Comparison of ENCODE assay signal across 13 cellular contexts in the genomic region with DNA sequence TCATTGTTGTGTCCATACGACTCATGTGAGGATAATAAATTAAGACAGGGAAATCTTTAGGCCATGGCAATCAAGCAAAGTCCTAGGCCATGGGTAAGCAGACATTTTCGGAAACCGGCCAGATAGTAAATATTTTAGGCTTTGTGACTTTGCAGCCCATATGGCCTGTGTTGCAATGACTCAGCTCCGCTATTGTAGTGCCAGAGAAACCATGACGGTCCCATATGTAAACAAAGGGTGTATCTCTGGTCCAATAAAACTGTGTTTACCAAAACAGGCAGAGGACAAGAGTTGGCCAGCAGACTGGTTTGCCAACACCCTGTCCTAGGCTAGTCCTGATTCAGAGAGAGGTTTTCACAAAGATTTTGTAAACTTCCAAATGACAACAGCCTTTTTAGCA. TPM values are rescaled to one million over a fixed set of nuclear protein-coding genes. Genes with fewer than 3 reads are reported as not detected.
DNase-seq lines count a peak whose midpoint lies in the region; ATAC-seq and TF ChIP-seq lines count a peak whose summit lies in the region.
"Had no signal": no experiment of that assay in that cellular context is flagged by ENCODE, and none has a peak within 500 bp of the region (broad histone marks: within the 10 kb centered on the region; RNA-seq: fewer than 3 reads in every experiment).

No MANE protein-coding gene starts in this region.

- H3K27ac ChIP-seq in fibroblast of lung (ENCODE audit: insufficient read depth, low read length) (peak overlapping the region; percentile 40), sigmoid colon (peak overlapping the region in 3 of 4 donors; percentile 96 to 99 (median 98))
- H3K27ac ChIP-seq: SJCRH30 had no signal

- H3K4me1 ChIP-seq in fibroblast of lung (ENCODE audit: control insufficient read depth, extremely low read depth, insufficient read depth, low read length) (peaks cover 17% of the 10 kb centered on the region), sigmoid colon (peaks cover 0 to 71% (median 64%) of the 10 kb centered on the region in 4 donors)

- no peaks in the 10 kb centered on the region for H3K36me3 Mint-ChIP-seq in activated CD4-positive, alpha-beta T cell treated with anti-CD3 and anti-CD28 coated beads for 36 hours (ENCODE audit: low read depth)

- H3K4me3 Mint-ChIP-seq in stimulated activated naive CD8-positive, alpha-beta T cell treated with anti-CD3 and anti-CD28 coated beads, Interleukin-15, amount 100 ng/mL, for 72 hours: no peak overlapping the region
- H3K4me3 Mint-ChIP-seq in activated CD4-positive, alpha-beta T cell treated with anti-CD3 and anti-CD28 coated beads for 36 hours: no peak overlapping the region

- DNase-seq in DMS153 treated with DMSO at 0.1 percent for 48 hours (lab: John Stamatoyannopoulos, UW; ENCODE audit: unreplicated experiment) (peak; percentile 18), NCI-H446 treated with DMSO at 0.1 percent for 48 hours (lab: John Stamatoyannopoulos, UW) (peak; percentile 61), fibroblast of lung (ENCODE audit: low read depth in 2 of 2) (peak; percentile 63 to 85), sigmoid colon (no peak), NOMO-1 treated with DMSO at 0.1 percent for 48 hours (lab: John Stamatoyannopoulos, UW; ENCODE audit: unreplicated experiment) (no peak)
- no peak for DNase-seq in stimulated activated naive CD8-positive, alpha-beta T cell treated with anti-CD3 and anti-CD28 coated beads, Interleukin-15, amount 100 ng/mL, for 72 hours
- DNase-seq in activated CD4-positive, alpha-beta T cell treated with anti-CD3 and anti-CD28 coated beads for 36 hours: no peak
- DNase-seq: activated CD4-positive, alpha-beta T cell treated with anti-CD3 and anti-CD28 coated beads for 4 hours; activated effector memory CD4-positive, alpha-beta T cell treated with anti-CD3 and anti-CD28 coated beads, Interleukin-2, amount 50 U/mL, for 16 hours; midbrain; NCI-H2227 treated with DMSO at 0.1 percent for 48 hours; SJCRH30 had no signal

- peaks cover 44% of the 10 kb centered on the region for H3K27me3 Mint-ChIP-seq in stimulated activated naive CD8-positive, alpha-beta T cell treated with anti-CD3 and anti-CD28 coated beads, Interleukin-15, amount 100 ng/mL, for 72 hours
- peaks cover 16% of the 10 kb centered on the region for H3K27me3 Mint-ChIP-seq in activated CD4-positive, alpha-beta T cell treated with anti-CD3 and anti-CD28 coated beads for 36 hours

- H3K9ac ChIP-seq in fibroblast of lung (ENCODE audit: insufficient read depth, low read length): no peak overlapping the region

- H3K4me1 Mint-ChIP-seq in stimulated activated naive CD8-positive, alpha-beta T cell treated with anti-CD3 and anti-CD28 coated beads, Interleukin-15, amount 100 ng/mL, for 72 hours: peaks cover 6% of the 10 kb centered on the region
- H3K4me1 Mint-ChIP-seq in activated CD4-positive, alpha-beta T cell treated with anti-CD3 and anti-CD28 coated beads for 36 hours: peaks cover 2% of the 10 kb centered on the region

- no peak overlapping the region for H2AFZ ChIP-seq in fibroblast of lung (ENCODE audit: low read length)

- no peaks in the 10 kb centered on the region for H3K27me3 ChIP-seq in fibroblast of lung (ENCODE audit: control insufficient read depth, insufficient read depth, low read length)
- H3K27me3 ChIP-seq in sigmoid colon: no peaks in the 10 kb centered on the region
- H3K27me3 ChIP-seq: SJCRH30 had no signal

- POLR2A ChIA-PET in activated CD4-positive, alpha-beta T cell treated with anti-CD3 and anti-CD28 coated beads for 36 hours (lab: Charles Lee): no interaction called here

- no peak for ATAC-seq in stimulated activated naive CD8-positive, alpha-beta T cell treated with anti-CD3 and anti-CD28 coated beads, Interleukin-15, amount 100 ng/mL, for 72 hours
- no peak for ATAC-seq in activated CD4-positive, alpha-beta T cell treated with anti-CD3 and anti-CD28 coated beads for 36 hours
- ATAC-seq in GM18502 (IDR thresholded peaks at IDR 0.05; ENCODE audit: poor library complexity, unreplicated experiment): no peak

- CTCF ChIA-PET in activated CD4-positive, alpha-beta T cell treated with anti-CD3 and anti-CD28 coated beads for 36 hours (lab: Charles Lee): interaction anchor here (0.8 to 2.2 kb wide), 3 partner anchors 12 to 113 kb away, joined by 3 to 17 read pairs (median 5); no protein-coding TSS in a partner anchor

- H3K9me3 ChIP-seq in fibroblast of lung (ENCODE audit: control insufficient read depth, insufficient read depth, low read depth, low read length) (no peaks in the 10 kb centered on the region), sigmoid colon (no peaks in the 10 kb centered on the region)

- H3K4me3 ChIP-seq in fibroblast of lung (replicated peaks in 1 of 4; ENCODE audit: control extremely low read depth in 1 of 4, insufficient read depth in 1 of 4, low read depth in 3 of 4, low read length in 4 of 4): no peak overlapping the region
- H3K4me3 ChIP-seq in sigmoid colon: no peak overlapping the region
- H3K4me3 ChIP-seq: SJCRH30 had no signal

- H3K36me3 ChIP-seq in fibroblast of lung (ENCODE audit: control insufficient read depth, insufficient read depth, low read length) (peaks cover 4% of the 10 kb centered on the region), sigmoid colon (no peaks in the 10 kb centered on the region)

- no peak for TF ChIP-seq CTCF in fibroblast of lung (conservative IDR thresholded peaks at IDR 0.05 in 1 of 2, IDR thresholded peaks at IDR 0.05 in 1 of 2; ENCODE audit: low read depth in 1 of 2, low read length in 2 of 2)
- no peak for TF ChIP-seq CTCF in sigmoid colon (IDR thresholded peaks at IDR 0.05)

- H3K27ac Mint-ChIP-seq in stimulated activated naive CD8-positive, alpha-beta T cell treated with anti-CD3 and anti-CD28 coated beads, Interleukin-15, amount 100 ng/mL, for 72 hours: no peak overlapping the region
- H3K27ac Mint-ChIP-seq in activated CD4-positive, alpha-beta T cell treated with anti-CD3 and anti-CD28 coated beads for 36 hours: no peak overlapping the region

- intact Hi-C loops in sigmoid colon (cut with DNase I): no loop called here
- intact Hi-C loops in activated CD4-positive, alpha-beta T cell treated with anti-CD3 and anti-CD28 coated beads for 36 hours (cut with DNase I, micrococcal nuclease): no loop called here

- H3K4me2 ChIP-seq in fibroblast of lung (ENCODE audit: extremely low read depth, insufficient read depth, low read length): peak overlapping the region; percentile 28

- no peak for TF ChIP-seq EP300 in sigmoid colon (IDR thresholded peaks at IDR 0.05)

- peaks cover 88% of the 10 kb centered on the region for H3K79me2 ChIP-seq in fibroblast of lung (ENCODE audit: control insufficient read depth, insufficient read depth, low read length)

- TF ChIP-seq POLR2A in sigmoid colon (IDR thresholded peaks at IDR 0.05): no peak

- H3K9me3 Mint-ChIP-seq in stimulated activated naive CD8-positive, alpha-beta T cell treated with anti-CD3 and anti-CD28 coated beads, Interleukin-15, amount 100 ng/mL, for 72 hours: no peaks in the 10 kb centered on the region
- no peaks in the 10 kb centered on the region for H3K9me3 Mint-ChIP-seq in activated CD4-positive, alpha-beta T cell treated with anti-CD3 and anti-CD28 coated beads for 36 hours (ENCODE audit: low read depth)

- H4K20me1 ChIP-seq in fibroblast of lung (ENCODE audit: control insufficient read depth, extremely low read depth, insufficient read depth, low read length): no peaks in the 10 kb centered on the region

- WGBS in sigmoid colon, 2 donors: 11 to 62% methylated on average over 5 of the region's 5 CpGs

RNA-seq across cellular contexts. Expression of a gene that starts 5.0 kb away (rescaled TPM):
- total RNA-seq in fibroblast of lung (270 and 296 TPM in 2 replicates), sigmoid colon (100 to 1,000 TPM; 120 to 189 (median 134) TPM)
- polyA plus RNA-seq in fibroblast of lung (272 and 402 TPM in 2 replicates), sigmoid colon (10 to 100 TPM; 24.7 to 49.5 (median 46.2) TPM)
- 154 and 275 TPM in 2 replicates for polyA plus RNA-seq in fibroblast of lung (2012)
- 238 and 250 TPM in 2 replicates for polyA minus RNA-seq in fibroblast of lung (ENCODE audit: low replicate concordance)
- total RNA-seq in activated CD4-positive, alpha-beta T cell treated with anti-CD3 and anti-CD28 coated beads for 36 hours: under 1 TPM; 0.26 to 0.32 TPM

RNA-seq across cellular contexts. Expression of a gene that starts 16.0 kb away (rescaled TPM):
- total RNA-seq in fibroblast of lung (1.0 and 2.3 TPM in 2 replicates), sigmoid colon (1 to 10 TPM; 1.5 to 4.1 (median 2.9) TPM)
- polyA plus RNA-seq in fibroblast of lung (1.9 and 2.3 TPM in 2 replicates), sigmoid colon (1 to 10 TPM in 1 of 3 donors, under 1 TPM in 2; 0.60 to 3.2 (median 0.92) TPM)
- 0.91 and 1.0 TPM in 2 replicates for polyA plus RNA-seq in fibroblast of lung (2012)
- polyA minus RNA-seq in fibroblast of lung (ENCODE audit: low replicate concordance): 1.3 TPM in 1 of 2 replicates, not detected in the other
- total RNA-seq in activated CD4-positive, alpha-beta T cell treated with anti-CD3 and anti-CD28 coated beads for 36 hours: 1 to 10 TPM; 1.5 to 1.8 TPM

Comparison
In these comparisons a context has a peak if more than half of its experiments do, and no peak if none do; other contexts are left out.
1. DNase-seq: peak in DMS153 treated with DMSO at 0.1 percent for 48 hours (single experiment), NCI-H446 treated with DMSO at 0.1 percent for 48 hours (single experiment) and fibroblast of lung (2 of 2); none in sigmoid colon (single experiment), stimulated activated naive CD8-positive, alpha-beta T cell treated with anti-CD3 and anti-CD28 coated beads, Interleukin-15, amount 100 ng/mL, for 72 hours (0 of 2), NOMO-1 treated with DMSO at 0.1 percent for 48 hours (single experiment) and activated CD4-positive, alpha-beta T cell treated with anti-CD3 and anti-CD28 coated beads for 36 hours (single experiment).
2. RNA of a gene that starts 5.0 kb away (total RNA-seq): 270 to 296 TPM in fibroblast of lung and 120 to 189 TPM in sigmoid colon; 0.26 to 0.32 TPM in activated CD4-positive, alpha-beta T cell treated with anti-CD3 and anti-CD28 coated beads for 36 hours; every median in the first group is over 10 times any median in the second.